ENCODE assay signal across 9 cellular contexts in the genomic region with DNA sequence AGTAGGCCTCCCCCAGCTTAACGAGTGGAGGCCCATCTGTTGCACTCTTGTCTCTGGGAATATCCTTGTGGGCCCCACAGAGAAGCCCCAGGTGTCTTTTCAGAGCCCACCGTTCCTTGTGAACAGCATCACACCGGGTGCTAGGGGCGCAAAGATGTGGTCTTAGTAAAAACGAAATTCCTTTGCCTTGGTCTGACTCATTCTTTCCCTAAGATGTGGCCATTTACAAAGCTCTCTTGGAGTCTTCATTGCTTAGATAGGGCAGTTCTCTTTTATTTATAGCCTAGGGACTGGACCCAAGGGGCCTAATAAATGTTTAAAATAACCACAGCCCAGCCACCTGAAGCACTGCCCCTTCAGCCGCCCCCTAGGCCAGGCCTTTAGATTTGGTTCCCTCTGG. TPM values are rescaled to one million over a fixed set of nuclear protein-coding genes. Genes with fewer than 3 reads are reported as not detected.
DNase-seq lines count a peak whose midpoint lies in the region; ATAC-seq, FAIRE-seq and TF ChIP-seq lines count a peak whose summit lies in the region.
"Had no signal": no experiment of that assay in that cellular context is flagged by ENCODE, and none has a peak within 500 bp of the region (broad histone marks: within the 10 kb centered on the region; RNA-seq: fewer than 3 reads in every experiment).

No MANE protein-coding gene starts in this region.

- H3K56ac ChIP-seq in IMR-90 (ENCODE audit: extremely low read depth, insufficient read depth, low read length) = no peak overlapping the region

- TF ChIP-seq RAD21 in A549 (conservative IDR thresholded peaks at IDR 0.05 in 1 of 2, IDR thresholded peaks at IDR 0.05 in 1 of 2) (no peak), IMR-90 (IDR thresholded peaks at IDR 0.05; ENCODE audit: low read length) (no peak)

- H3K4me1 ChIP-seq in A549 = peaks cover 88% of the 10 kb centered on the region
- H3K4me1 ChIP-seq in IMR-90 (ENCODE audit: control insufficient read depth, insufficient read depth, low read length) = peaks cover 57% of the 10 kb centered on the region

- peak overlapping the region; percentile 65 for H3K18ac ChIP-seq in IMR-90 (ENCODE audit: low read depth, low read length)

- H3K4ac ChIP-seq in IMR-90 (ENCODE audit: low read depth, low read length) = peak overlapping the region; percentile 96

- H2BK5ac ChIP-seq in IMR-90 (ENCODE audit: low read depth, low read length, poor library complexity, severe bottlenecking) = peak overlapping the region; percentile 99

- peak overlapping the region; percentile 94 for H4K91ac ChIP-seq in IMR-90 (ENCODE audit: insufficient read depth, low read depth, low read length)

- TF ChIP-seq CTCF in A549 (IDR thresholded peaks at IDR 0.05) (no peak), IMR-90 (conservative IDR thresholded peaks at IDR 0.05; ENCODE audit: low read depth, low read length) (no peak)

- DNase-seq in A549 (ENCODE audit: low read depth in 1 of 2, low spot score in 1 of 2) (no peak), IMR-90 (peak; percentile 80), DMS53 (lab: John Stamatoyannopoulos, UW) (no peak)
- no peak for DNase-seq in effector CD4-positive, alpha-beta T cell
- DNase-seq in activated T-cell treated with anti-CD3 and anti-CD28 coated beads, Interleukin-2, amount 50 U/mL, for 48 hours = no peak
- DNase-seq in activated CD8-positive, alpha-beta memory T cell treated with anti-CD3 and anti-CD28 coated beads for 24 hours = no peak

- peak overlapping the region; percentile 55 to 74 for H4K8ac ChIP-seq in IMR-90 (ENCODE audit: low read depth in 2 of 2, low read length in 2 of 2)

- ATAC-seq in A549 (no peak), GM19455 (IDR thresholded peaks at IDR 0.05; ENCODE audit: unreplicated experiment) (peak; percentile 65), IMR-90 (ENCODE audit: low read depth) (no peak)

- peaks cover 6% of the 10 kb centered on the region for H3K36me3 ChIP-seq in IMR-90 (ENCODE audit: control insufficient read depth, insufficient read depth, low read length)

- no peak overlapping the region for H2AFZ ChIP-seq in IMR-90 (replicated peaks; ENCODE audit: low read length, poor library complexity)
- H2AFZ ChIP-seq: parathyroid adenoma had no signal

- peak overlapping the region; percentile 98 for H2BK120ac ChIP-seq in IMR-90 (ENCODE audit: low read depth, low read length)

- 85% methylated on average over 6 of the region's 6 CpGs for WGBS in A549 (ENCODE audit: missing lambda C conversion rate)
- 66% methylated on average over 2 of the region's 6 CpGs; no CpG with 5 or more reads in 1 of the 2 experiments for WGBS in IMR-90 (ENCODE audit: extremely low coverage in 2 of 2, insufficient read length in 1 of 2), 2 experiments

- H4K20me1 ChIP-seq in IMR-90 (ENCODE audit: insufficient read depth, low read length) = peaks cover 9% of the 10 kb centered on the region; the same call in 1 of the 2 replicates

- H2BK20ac ChIP-seq in IMR-90 (ENCODE audit: low read depth, low read length) = peak overlapping the region; percentile 94

- no peak overlapping the region for H3K9ac ChIP-seq in IMR-90 (ENCODE audit: low read depth, low read length)
- H3K9ac ChIP-seq: parathyroid adenoma had no signal

- H3K27me3 ChIP-seq in IMR-90 (ENCODE audit: control insufficient read depth, insufficient read depth, low read length) = no peaks in the 10 kb centered on the region
- H3K27me3 ChIP-seq in layer of hippocampus (ENCODE audit: control insufficient read depth, insufficient read depth, low read length) = no peaks in the 10 kb centered on the region

- POLR2A ChIA-PET in A549 (lab: Yijun Ruan, JAX) = interaction anchor here (1.6 to 2.9 kb wide), 3 partner anchors 26 to 141 kb away, joined by 10 to 29 read pairs (median 12); a partner anchor contains a TSS
- POLR2A ChIA-PET in IMR-90 (lab: Charles Lee; ENCODE audit: unreplicated experiment) = interaction anchor here (1.7 kb wide), 1 partner anchor 135 kb away, joined by 4 read pairs; no protein-coding TSS in a partner anchor

- no peak for TF ChIP-seq EP300 in A549 (IDR thresholded peaks at IDR 0.05)

- H3K4me2 ChIP-seq in A549 = peak overlapping the region; percentile 11
- no peak overlapping the region for H3K4me2 ChIP-seq in IMR-90 (ENCODE audit: low read depth, low read length)

- peak overlapping the region; percentile 60 for H2AK9ac ChIP-seq in IMR-90 (replicated peaks; ENCODE audit: low read depth, low read length, poor library complexity)

- peak overlapping the region; percentile 94 for H2AK5ac ChIP-seq in IMR-90 (ENCODE audit: low read depth, low read length)

- in situ Hi-C loops in IMR-90 (cut with MboI; ENCODE audit: low sequenced_read_pairs) = loop anchor here (10.0 kb wide), 1 partner anchor 132 kb away; a partner anchor contains a TSS

- dilution Hi-C loops in IMR-90 (cut with HindIII; ENCODE audit: low sequenced_read_pairs, unreplicated experiment) = no loop called here

- H3K27ac ChIP-seq in A549 = peak overlapping the region; percentile 99 to 100
- H3K27ac ChIP-seq in IMR-90 (ENCODE audit: insufficient read depth, low read length) = peak overlapping the region; percentile 97
- peak overlapping the region; percentile 84 for H3K27ac ChIP-seq in layer of hippocampus (ENCODE audit: low read depth, low read length)
- H3K27ac ChIP-seq: parathyroid adenoma had no signal

- peak overlapping the region; percentile 92 for H3K14ac ChIP-seq in IMR-90 (replicated peaks; ENCODE audit: low read depth, low read length)

- H4K5ac ChIP-seq in IMR-90 (ENCODE audit: low read depth, low read length) = peak overlapping the region; percentile 34

- peak overlapping the region; percentile 61; the same call in 1 of the 2 replicates for H3K23ac ChIP-seq in IMR-90 (ENCODE audit: low read depth, low read length)

- H3K79me1 ChIP-seq in IMR-90 (ENCODE audit: low read depth in 1 of 2, low read length in 2 of 2) = peaks cover 37 to 68% of the 10 kb centered on the region in 2 experiments; a peak in 3 of 4 replicates

- H3K9me3 ChIP-seq in A549 = no peaks in the 10 kb centered on the region
- H3K9me3 ChIP-seq in IMR-90 (ENCODE audit: control insufficient read depth, insufficient read depth, low read length) = no peaks in the 10 kb centered on the region

- no peak for TF ChIP-seq POLR2A in A549 (IDR thresholded peaks at IDR 0.05; ENCODE audit: low read length)
- TF ChIP-seq POLR2A in IMR-90 (IDR thresholded peaks at IDR 0.05; ENCODE audit: low read depth, low read length) = no peak

- H3K4me3 ChIP-seq in A549 (no peak overlapping the region), IMR-90 (ENCODE audit: insufficient read depth, low read depth, low read length) (no peak overlapping the region)

- CTCF ChIA-PET in A549 (lab: Yijun Ruan, JAX) (interaction anchor here (0.9 to 12.0 kb wide), 11 partner anchors 14 to 197 kb away, joined by 3 to 131 read pairs (median 7); a partner anchor contains a TSS), IMR-90 (lab: Yijun Ruan, JAX) (interaction anchor here (1.0 kb wide), 1 partner anchor 192 kb away, joined by 5 read pairs; no protein-coding TSS in a partner anchor)

- BruUV-seq in IMR-90 (replicated peaks; lab: Mats Ljungman, UMichigan) = no TSS peak

- peak overlapping the region; percentile 93; the same call in 2 of the 3 replicates for H2BK15ac ChIP-seq in IMR-90 (ENCODE audit: low read depth, low read length)

- intact Hi-C loops in IMR-90 (cut with micrococcal nuclease) = loop anchor here (10.0 kb wide), 1 partner anchor 192 kb away; no protein-coding TSS in a partner anchor

- FAIRE-seq in A549 (lab: Jason Lieb, UNC) = no peak

- peaks cover 43% of the 10 kb centered on the region for H3K9me1 ChIP-seq in IMR-90 (ENCODE audit: insufficient read depth, low read length)

TF ChIP-seq in A549, 52 proteins besides CTCF, POLR2A, EP300 and RAD21:
- no peak for TF ChIP-seq GATA3 (IDR thresholded peaks at IDR 0.05; ENCODE audit: borderline replicate concordance)
- no peak for TF ChIP-seq ESRRA (IDR thresholded peaks at IDR 0.05; ENCODE audit: borderline replicate concordance, low read length)
- TF ChIP-seq KDM1A (IDR thresholded peaks at IDR 0.05; ENCODE audit: low read depth) = no peak
- TF ChIP-seq SMC3 (IDR thresholded peaks at IDR 0.05) = no peak
- no peak for TF ChIP-seq FOSL2 (IDR thresholded peaks at IDR 0.05)
- peak; percentile 42; the same call in 1 of the 2 replicates for TF ChIP-seq FOSL2 (CRISPR knock-in tag; IDR thresholded peaks at IDR 0.05)
- no peak for TF ChIP-seq RFX5 (IDR thresholded peaks at IDR 0.05)

TF ChIP-seq in IMR-90, 13 proteins besides CTCF, POLR2A, EP300 and RAD21:
- TF ChIP-seq FOS (IDR thresholded peaks at IDR 0.05; ENCODE audit: low read depth, low read length) (peak; percentile 27; the same call in 1 of the 2 replicates), RCOR1 (IDR thresholded peaks at IDR 0.05; ENCODE audit: insufficient replicate concordance, low read length) (no peak), MXI1 (IDR thresholded peaks at IDR 0.05; ENCODE audit: borderline replicate concordance, low read depth, low read length) (no peak), CHD1 (IDR thresholded peaks at IDR 0.05; ENCODE audit: low read depth, low read length) (no peak), RFX5 (IDR thresholded peaks at IDR 0.05; ENCODE audit: low read depth, low read length) (no peak)
- TF ChIP-seq, protein P1, sequence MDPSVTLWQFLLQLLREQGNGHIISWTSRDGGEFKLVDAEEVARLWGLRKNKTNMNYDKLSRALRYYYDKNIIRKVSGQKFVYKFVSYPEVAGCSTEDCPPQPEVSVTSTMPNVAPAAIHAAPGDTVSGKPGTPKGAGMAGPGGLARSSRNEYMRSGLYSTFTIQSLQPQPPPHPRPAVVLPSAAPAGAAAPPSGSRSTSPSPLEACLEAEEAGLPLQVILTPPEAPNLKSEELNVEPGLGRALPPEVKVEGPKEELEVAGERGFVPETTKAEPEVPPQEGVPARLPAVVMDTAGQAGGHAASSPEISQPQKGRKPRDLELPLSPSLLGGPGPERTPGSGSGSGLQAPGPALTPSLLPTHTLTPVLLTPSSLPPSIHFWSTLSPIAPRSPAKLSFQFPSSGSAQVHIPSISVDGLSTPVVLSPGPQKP (IDR thresholded peaks at IDR 0.05; ENCODE audit: borderline replicate concordance, low read depth, low read length) = no peak

RNA-seq across cellular contexts. Expression of a gene that starts 52.8 kb away (rescaled TPM):
- polyA plus RNA-seq in A549 (2011; rRNA removed) (109 and 157 TPM in 2 replicates), A549 (2017; fragmentation: RNase III; extraction: RNeasy Plus Mini Kit Qiagen cat#74134 plus additional on column Dnase treatment) (146 to 160 TPM (median 150 TPM) in 3 replicates), IMR-90 (2012; rRNA removed) (134 and 140 TPM in 2 replicates)
- polyA plus RNA-seq in A549 (2012; cell fraction: cytosol; rRNA removed) = 170 and 222 TPM in 2 replicates
- 83.2 and 128 TPM in 2 replicates for polyA plus RNA-seq in A549 (2012; cell fraction: nucleus; rRNA removed)
- polyA minus RNA-seq in A549 (2011; rRNA and poly(A)+ RNA removed) = 62.0 and 65.1 TPM in 2 replicates
- total RNA-seq in IMR-90 (2012; rRNA removed) = 109 and 118 TPM in 2 replicates
- 54.4 and 111 TPM in 2 replicates for polyA plus RNA-seq in IMR-90 (2012; cell fraction: cytosol; rRNA removed)
- 60.2 and 86.2 TPM in 2 replicates for polyA plus RNA-seq in IMR-90 (2012; cell fraction: nucleus; rRNA removed; ENCODE audit: low replicate concordance)
